ENCODE assay signal across 2 cellular contexts in genomic region chr6:30720738-30721197, GRCh38.
TF ChIP-seq lines count a peak whose summit lies in the region.

No MANE protein-coding gene starts in this region.

TF ChIP-seq in A549, 52 proteins besides CTCF, POLR2A, EP300 and RAD21 (continued from another document):
- TF ChIP-seq FOSB (CRISPR knock-in tag; IDR thresholded peaks at IDR 0.05): peak; percentile 78; the same call in 1 of the 2 replicates
- TF ChIP-seq FOXS1 (CRISPR knock-in tag; IDR thresholded peaks at IDR 0.05): no peak
- no peak for TF ChIP-seq NPAS2 (CRISPR knock-in tag; IDR thresholded peaks at IDR 0.05; ENCODE audit: borderline replicate concordance)
- peak; percentile 85; the same call in 1 of the 2 replicates for TF ChIP-seq HOXA7 (CRISPR knock-in tag; IDR thresholded peaks at IDR 0.05)
- no peak for TF ChIP-seq RCOR1 (IDR thresholded peaks at IDR 0.05; ENCODE audit: low read depth, low read length)
- peak; percentile 82 for TF ChIP-seq RARB (CRISPR knock-in tag; IDR thresholded peaks at IDR 0.05)
- no peak for TF ChIP-seq KDM1A (IDR thresholded peaks at IDR 0.05; ENCODE audit: low read depth)
- peak; percentile 85; the same call in 1 of the 2 replicates for TF ChIP-seq TFCP2L1 (CRISPR knock-in tag; IDR thresholded peaks at IDR 0.05)
- no peak for TF ChIP-seq ZFP36 (IDR thresholded peaks at IDR 0.05; ENCODE audit: borderline replicate concordance, partially characterized antibody)
- no peak for TF ChIP-seq TP53 (CRISPR knock-in tag; IDR thresholded peaks at IDR 0.05)
TF ChIP-seq in A549: peak in this region for 5.

TF ChIP-seq in GM23338, 12 proteins besides CTCF, POLR2A, EP300 and RAD21 (continued from another document):
- TF ChIP-seq REST (IDR thresholded peaks at IDR 0.05; ENCODE audit: unreplicated experiment) (no peak), EZH2phosphoT487 (IDR thresholded peaks at IDR 0.05; ENCODE audit: unreplicated experiment) (no peak), ZNF114 (CRISPR knock-in tag; IDR thresholded peaks at IDR 0.05) (no peak), JUNB (IDR thresholded peaks at IDR 0.05; ENCODE audit: unreplicated experiment) (no peak), EZH2 (IDR thresholded peaks at IDR 0.05; ENCODE audit: low read depth, unreplicated experiment) (no peak), STAT1 (IDR thresholded peaks at IDR 0.05; ENCODE audit: unreplicated experiment) (no peak)
